ENCODE assay signal across 1 cellular context in the genomic region with DNA sequence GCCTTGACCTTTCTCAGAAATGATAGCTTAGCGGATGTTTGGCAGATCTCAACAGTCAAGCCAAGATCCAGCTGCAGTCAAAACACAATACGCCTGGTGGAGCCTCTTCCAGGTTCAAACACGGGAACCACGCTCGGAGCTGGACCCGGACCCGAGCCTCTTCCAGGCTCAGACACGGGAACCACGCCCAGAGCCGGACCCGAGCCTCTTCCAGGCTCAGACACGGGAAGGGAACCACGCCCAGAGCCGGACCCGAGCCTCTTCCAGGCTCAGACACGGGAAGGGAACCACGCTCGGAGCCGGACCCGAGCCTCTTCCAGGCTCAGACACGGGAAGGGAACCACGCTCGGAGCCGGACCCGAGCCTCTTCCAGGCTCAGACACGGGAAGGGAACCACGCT. TPM values are rescaled to one million over a fixed set of nuclear protein-coding genes. Genes with fewer than 3 reads are reported as not detected.
"Had no signal": no experiment of that assay in that cellular context is flagged by ENCODE, and none has a peak within 500 bp of the region (broad histone marks: within the 10 kb centered on the region; RNA-seq: fewer than 3 reads in every experiment).

No MANE protein-coding gene starts in this region.

RNA-seq across cellular contexts. Expression of a gene that starts 48.5 kb away (rescaled TPM):
- total RNA-seq: G401 had no signal
